ENCODE assay signal across 7 cellular contexts in the genomic region with DNA sequence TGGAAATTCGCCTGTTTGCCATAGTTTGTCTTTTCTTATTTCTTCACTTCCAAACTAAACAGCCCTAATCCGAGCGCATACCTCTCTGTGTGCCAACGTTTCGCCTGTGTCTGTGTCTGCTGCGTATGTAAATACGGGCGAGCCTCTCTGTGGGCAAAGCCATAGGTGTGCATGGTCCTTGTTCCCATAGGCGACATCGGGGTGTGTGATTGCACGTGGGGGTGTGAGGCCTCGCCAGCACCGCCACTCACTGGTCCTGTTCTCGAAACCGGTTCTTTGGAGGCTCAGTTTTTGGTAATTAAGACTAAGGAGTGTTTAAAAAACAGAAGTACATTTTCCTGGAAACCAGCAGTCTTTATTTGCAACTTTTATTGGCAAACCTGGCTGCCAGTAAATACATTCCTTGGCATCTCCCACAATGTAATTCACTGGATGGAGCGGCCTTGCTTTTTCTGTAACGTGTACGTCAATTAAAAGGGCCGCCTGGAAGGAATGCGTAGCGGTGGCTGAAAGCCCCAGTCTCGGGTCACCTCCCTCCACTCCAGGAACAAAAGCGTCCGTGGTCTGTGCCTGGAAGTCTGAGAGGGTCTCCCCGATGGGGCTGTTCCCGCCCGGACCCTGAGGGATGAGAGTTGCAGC. TPM values are rescaled to one million over a fixed set of nuclear protein-coding genes. Genes with fewer than 3 reads are reported as not detected.
A peak's percentile ranks its signal among the peaks of the same experiment; 100 is the strongest.
DNase-seq lines count a peak whose midpoint lies in the region; ATAC-seq, FAIRE-seq and TF ChIP-seq lines count a peak whose summit lies in the region.

No MANE protein-coding gene starts in this region.

- intact Hi-C loops in ascending aorta (cut with DNase I), result loop anchor here (1.0 to 5.0 kb wide), 7 partner anchors 433 to 1030 kb away; partner anchors contain the start of gene GMDS
- intact Hi-C loops in kidney (cut with DNase I), result loop anchor here (5.0 kb wide), 1 partner anchor 503 kb away; no protein-coding TSS in a partner anchor
- intact Hi-C loops in stomach (cut with DNase I; ENCODE audit: low total_unique reads), result loop anchor here (5.0 kb wide), 1 partner anchor 498 kb away; no protein-coding TSS in a partner anchor

- DNase-seq in ascending aorta (ENCODE audit: low spot score in 2 of 2) (no peak), kidney (peak; percentile 56), stomach (no peak), A172 (ENCODE audit: low spot score) (no peak), ACHN (no peak)

- peak; percentile 17 for ATAC-seq in HG03439 (IDR thresholded peaks at IDR 0.05; ENCODE audit: unreplicated experiment)
- no peak for ATAC-seq in HG03045 (IDR thresholded peaks at IDR 0.05; ENCODE audit: unreplicated experiment)

- H3K9me3 ChIP-seq in ascending aorta, result no peaks in the 10 kb centered on the region
- H3K9me3 ChIP-seq in kidney (ENCODE audit: control insufficient read depth in 1 of 2, low read length in 2 of 2), result no peaks in the 10 kb centered on the region
- peaks cover 0 to 4% (median 0%) of the 10 kb centered on the region in 4 donors for H3K9me3 ChIP-seq in stomach

- in situ Hi-C loops in ACHN (cut with HindIII; ENCODE audit: low pct_ligation_motif_present, low pct_unique_long_range_greater_than_20kb, low sequenced_read_pairs), result no loop called here

- whole genome bisulfite sequencing in stomach, 5 donors, result 27 to 53% (median 35%) methylated on average over 18 to 27 of the region's 27 CpGs

- TF ChIP-seq EP300 in stomach (IDR thresholded peaks at IDR 0.05), result no peak

- no peak for FAIRE-seq in kidney (lab: Jason Lieb, UNC)

- no peak overlapping the region for H3K9ac ChIP-seq in kidney (ENCODE audit: low read length in 2 of 2)

- H3K4me1 ChIP-seq in ascending aorta, result peaks cover 0 to 10% of the 10 kb centered on the region in 2 donors
- peaks cover 0 to 14% of the 10 kb centered on the region in 2 donors for H3K4me1 ChIP-seq in kidney (ENCODE audit: control insufficient read depth in 1 of 2, insufficient read depth in 1 of 2, low read depth in 1 of 2, low read length in 2 of 2)
- H3K4me1 ChIP-seq in stomach, result peaks cover 33 to 57% (median 51%) of the 10 kb centered on the region in 4 donors

- H3K27me3 ChIP-seq in ascending aorta (no peaks in the 10 kb centered on the region), stomach (peaks cover 49 to 100% (median 84%) of the 10 kb centered on the region in 3 donors)

- H3K4me3 ChIP-seq in ascending aorta (peak overlapping the region; percentile 79 to 94), kidney (ENCODE audit: low read length in 2 of 2) (peak overlapping the region in 1 of 2 donors; percentile 49), stomach (peak overlapping the region; percentile 36 to 62 (median 50))

- H3K27ac ChIP-seq in ascending aorta (peak overlapping the region; percentile 97 to 99), kidney (ENCODE audit: low read depth in 2 of 2, low read length in 2 of 2) (no peak overlapping the region), stomach (no peak overlapping the region)

- no peak for TF ChIP-seq POLR2A in stomach (IDR thresholded peaks at IDR 0.05)

- no peaks in the 10 kb centered on the region for H3K36me3 ChIP-seq in ascending aorta
- no peaks in the 10 kb centered on the region for H3K36me3 ChIP-seq in kidney (ENCODE audit: control insufficient read depth in 1 of 2, insufficient read depth in 2 of 2, low read length in 2 of 2)
- H3K36me3 ChIP-seq in stomach, result no peaks in the 10 kb centered on the region

- no peak for TF ChIP-seq CTCF in ascending aorta (IDR thresholded peaks at IDR 0.05)
- no peak for TF ChIP-seq CTCF in kidney (IDR thresholded peaks at IDR 0.05; ENCODE audit: borderline replicate concordance, extremely low read depth, insufficient read depth)
- TF ChIP-seq CTCF in stomach (IDR thresholded peaks at IDR 0.05), result no peak

RNA-seq across cellular contexts. Expression of gene FOXC1, which starts 5.9 kb away (rescaled TPM):
- 125 TPM for total RNA-seq in ascending aorta
- 58.5 TPM for total RNA-seq in kidney
- 18.0 TPM for polyA plus RNA-seq in kidney (ENCODE audit: insufficient read depth, low read depth, low replicate concordance)
- total RNA-seq in stomach, result 1 to 10 TPM; 2.0 to 8.3 (median 4.7) TPM
- 1 to 10 TPM in 1 of 3 donors, under 1 TPM in 2; 0.25 to 1.7 (median 0.31) TPM for polyA plus RNA-seq in stomach
- 3.5 and 4.6 TPM in 2 replicates for total RNA-seq in A172 (2014; rRNA removed; shearing (Covaris generic))

Comparison
In these comparisons a context has a peak if more than half of its experiments do, and no peak if none do; other contexts are left out.
1. H3K27ac ChIP-seq: peak in ascending aorta (2 of 2); none in kidney (0 of 2) and stomach (0 of 5).